Comparison of ENCODE assay signal across 8 cellular contexts in the genomic region with DNA sequence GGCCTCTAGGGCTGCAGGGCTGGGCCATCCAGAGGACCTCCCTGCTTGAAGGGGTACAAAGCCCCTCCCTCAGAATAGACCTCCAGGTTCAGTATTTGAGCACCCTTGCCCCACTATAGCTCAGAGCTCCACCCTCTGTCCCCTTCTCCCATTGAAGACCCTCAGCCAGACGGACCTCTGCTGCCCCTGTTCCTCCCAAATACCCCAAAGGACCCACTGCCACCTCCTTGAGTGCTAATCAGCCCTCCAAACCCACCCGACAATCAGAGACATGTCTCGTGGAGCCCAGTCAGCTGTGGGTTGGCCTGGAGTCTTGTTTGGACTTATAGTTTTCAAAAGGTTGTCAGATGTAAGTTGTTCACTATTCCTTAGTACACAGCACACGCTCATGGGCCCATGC.
"Had no signal": no experiment of that assay in that cellular context is flagged by ENCODE, and none has a peak within 500 bp of the region (broad histone marks: within the 10 kb centered on the region; RNA-seq: fewer than 3 reads in every experiment).

No MANE protein-coding gene starts in this region.

- H3K4me1 Mint-ChIP-seq: IgD-negative memory B cell had no signal

- H3K4me3 ChIP-seq: K562 had no signal

- ATAC-seq: HepG2, K562 had no signal

- H3K27ac ChIP-seq: HL-60, KMS-11 had no signal

- H3K27ac Mint-ChIP-seq: IgD-negative memory B cell had no signal

- H3K4me3 Mint-ChIP-seq: IgD-negative memory B cell had no signal

- DNase-seq: IMR-90, KBM-7, KG1 had no signal
